In the genomic region with DNA sequence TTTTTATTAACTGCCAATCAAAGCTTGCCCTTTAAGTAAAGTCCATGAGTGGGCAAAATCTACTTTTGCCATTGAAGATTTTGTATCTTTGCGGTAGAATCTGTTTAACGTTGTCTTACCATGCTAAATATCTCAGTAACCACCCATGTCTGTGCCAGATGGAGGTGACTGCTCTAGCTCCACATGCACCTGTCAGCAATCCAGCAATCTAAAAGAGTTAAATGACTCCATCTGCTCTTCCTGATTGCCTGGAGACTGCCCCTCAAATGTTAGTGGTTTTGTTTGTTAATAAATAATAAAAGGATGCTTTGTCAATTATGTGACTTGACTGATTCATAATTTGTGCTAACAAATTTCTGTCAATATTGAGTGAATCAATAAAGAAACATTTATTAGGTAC, we compare ENCODE assay signal across 17 cellular contexts.
"Had no signal": no experiment of that assay in that cellular context is flagged by ENCODE, and none has a peak within 500 bp of the region (broad histone marks: within the 10 kb centered on the region; RNA-seq: fewer than 3 reads in every experiment).

No MANE protein-coding gene starts in this region.

- H3K9me3 ChIP-seq: ascending aorta, gastrocnemius medialis, prostate gland had no signal

- H3K27ac Mint-ChIP-seq: activated naive CD4-positive, alpha-beta T cell treated with anti-CD3 and anti-CD28 coated beads for 36 hours; activated T-helper 17 cell treated with anti-CD3 and anti-CD28 coated beads, Interleukin-2, amount 50 U/mL, for 72 hours; mesothelial cell of epicardium had no signal

- H3K36me3 ChIP-seq: ascending aorta, gastrocnemius medialis, prostate gland had no signal

- H3K4me3 Mint-ChIP-seq: activated naive CD4-positive, alpha-beta T cell treated with anti-CD3 and anti-CD28 coated beads for 36 hours; activated T-helper 17 cell treated with anti-CD3 and anti-CD28 coated beads, Interleukin-2, amount 50 U/mL, for 72 hours; mesothelial cell of epicardium; neural crest cell had no signal

- DNase-seq: activated CD4-positive, CD25-positive, alpha-beta regulatory T cell treated with anti-CD3 and anti-CD28 coated beads, Interleukin-2, amount 50 U/mL, for 72 hours; activated naive CD4-positive, alpha-beta T cell treated with anti-CD3 and anti-CD28 coated beads for 36 hours; erythroblast; gastrocnemius medialis; left colon; right cardiac atrium; stimulated activated CD4-positive, alpha-beta T cell treated with anti-CD3 and anti-CD28 coated beads, Interleukin-4, amount 100 ng/mL, for 24 hours; stimulated activated CD8-positive, alpha-beta memory T cell treated with anti-CD3 and anti-CD28 coated beads, Interleukin-4, amount 100 ng/mL, for 48 hours; stimulated activated naive CD8-positive, alpha-beta T cell treated with anti-CD3 and anti-CD28 coated beads, Interleukin-15, Interleukin-2, amounts not matched to agents 100 U/mL and 50 U/mL, for 24 hours; trophoblast cell had no signal

- ATAC-seq: activated T-helper 17 cell treated with anti-CD3 and anti-CD28 coated beads, Interleukin-2, amount 50 U/mL, for 72 hours; gastrocnemius medialis; left colon; right cardiac atrium; stimulated activated naive CD8-positive, alpha-beta T cell treated with anti-CD3 and anti-CD28 coated beads, Interleukin-15, Interleukin-2, amounts not matched to agents 100 U/mL and 50 U/mL, for 24 hours had no signal

- H3K27ac ChIP-seq: ascending aorta, gastrocnemius medialis, prostate gland, skin epidermis had no signal

- H3K4me3 ChIP-seq: ascending aorta, gastrocnemius medialis, lung, prostate gland, skin epidermis had no signal

- H3K4me1 Mint-ChIP-seq: activated T-helper 17 cell treated with anti-CD3 and anti-CD28 coated beads, Interleukin-2, amount 50 U/mL, for 72 hours; mesothelial cell of epicardium had no signal
